ENCODE assay signal across 8 cellular contexts in the genomic region with DNA sequence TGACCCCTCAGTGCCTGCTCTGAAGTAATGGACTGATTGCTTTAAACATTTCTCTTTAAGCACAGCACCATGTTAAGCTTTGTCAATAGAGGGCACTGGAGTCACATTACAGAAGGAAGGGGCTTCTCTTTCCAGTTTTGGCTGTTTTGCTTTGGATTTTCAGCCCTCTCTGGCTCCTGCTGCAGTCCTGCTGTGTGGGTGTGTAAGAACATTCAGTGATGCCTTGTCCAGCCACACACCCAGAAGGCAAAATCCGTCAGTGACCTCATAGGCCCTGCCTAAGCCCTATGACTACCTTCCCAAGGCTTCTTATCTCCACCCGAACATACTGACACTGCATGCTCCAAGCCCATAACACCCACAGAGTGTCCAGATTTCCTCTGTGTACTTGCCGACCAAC.
DNase-seq lines count a peak whose midpoint lies in the region; ATAC-seq, FAIRE-seq and TF ChIP-seq lines count a peak whose summit lies in the region.

No MANE protein-coding gene starts in this region.

- no peak for TF ChIP-seq EP300 in A549 (IDR thresholded peaks at IDR 0.05)

- DNase-seq in A549 (ENCODE audit: low read depth in 1 of 2, low spot score in 1 of 2) (peak in 1 of 2 experiments; percentile 4), HTR-8/SVneo (ENCODE audit: insufficient read length, low spot score) (peak; percentile 25), SHP77 (lab: John Stamatoyannopoulos, UW) (peak; percentile 53 to 60), foreskin melanocyte (peak; percentile 68), renal cortical epithelial cell (ENCODE audit: low read depth) (peak; percentile 60), cerebellar nuclear complex (lab: John Stamatoyannopoulos, UW) (no peak)

- H3K9me3 ChIP-seq in A549 = no peaks in the 10 kb centered on the region

- 22% methylated on average over 3 of the region's 3 CpGs for WGBS in A549 (ENCODE audit: missing lambda C conversion rate)

- H3K4me1 ChIP-seq in A549 = no peaks in the 10 kb centered on the region

- H3K27ac ChIP-seq in A549 = no peak overlapping the region

- no peak for FAIRE-seq in A549 (lab: Jason Lieb, UNC)
- peak; percentile 55 for FAIRE-seq in HTR-8/SVneo (lab: Jason Lieb, UNC)

- H3K4me3 ChIP-seq in A549 = no peak overlapping the region

- CTCF ChIA-PET in A549 (lab: Yijun Ruan, JAX) = no interaction called here

- TF ChIP-seq POLR2A in A549 (IDR thresholded peaks at IDR 0.05; ENCODE audit: low read length) = no peak

- peak; percentile 30; the same call in 2 of the 3 replicates for TF ChIP-seq CTCF in A549 (IDR thresholded peaks at IDR 0.05)

- peak in 1 of 2 experiments; percentile 37; a peak in 1 of 6 replicates for ATAC-seq in A549
- peak; percentile 76 for ATAC-seq in GM18502 (IDR thresholded peaks at IDR 0.05; ENCODE audit: poor library complexity, unreplicated experiment)
- no peak for ATAC-seq in HG02571 (IDR thresholded peaks at IDR 0.05; ENCODE audit: unreplicated experiment)

- POLR2A ChIA-PET in A549 (lab: Yijun Ruan, JAX) = no interaction called here

- no peak overlapping the region for H3K4me2 ChIP-seq in A549

- peak; percentile 44 to 53 for TF ChIP-seq RAD21 in A549 (conservative IDR thresholded peaks at IDR 0.05 in 1 of 2, IDR thresholded peaks at IDR 0.05 in 1 of 2)

TF ChIP-seq in A549, 52 proteins besides CTCF, POLR2A, EP300 and RAD21:
- TF ChIP-seq SMC3 (IDR thresholded peaks at IDR 0.05) (0 out of 3 replicates have a peak, but pooled peaks have one; percentile 5), TFCP2L1 (CRISPR knock-in tag; IDR thresholded peaks at IDR 0.05) (no peak)

Comparison
In these comparisons a context has a peak if more than half of its experiments do, and no peak if none do; other contexts are left out.
1. DNase-seq: peak in HTR-8/SVneo (single experiment), SHP77 (2 of 2), foreskin melanocyte (single experiment) and renal cortical epithelial cell (single experiment); none in cerebellar nuclear complex (0 of 2).